Comparison of ENCODE assay signal across 14 cellular contexts in genomic region chr4:185317880-185318279, GRCh38.
DNase-seq lines count a peak whose midpoint lies in the region; ATAC-seq and TF ChIP-seq lines count a peak whose summit lies in the region.
"Had no signal": no experiment of that assay in that cellular context is flagged by ENCODE, and none has a peak within 500 bp of the region (broad histone marks: within the 10 kb centered on the region; RNA-seq: fewer than 3 reads in every experiment).

No MANE protein-coding gene starts in this region.

- no peaks in the 10 kb centered on the region for H3K9me3 Mint-ChIP-seq in osteocyte (ENCODE audit: unreplicated experiment)

- no TSS peak for BruUV-seq in HCT116 (replicated peaks; lab: Mats Ljungman, UMichigan)

- intact Hi-C loops in HCT116 (cut with micrococcal nuclease), result no loop called here

- RAD21 ChIA-PET in HCT116 (lab: Charles Lee; ENCODE audit: low non-redundant PET in 1 of 2, low total read pairs in 2 of 2, uncharacterized antibody in 2 of 2, unreplicated experiment in 2 of 2), result no interaction called here

- TF ChIP-seq CTCF in HCT116 (IDR thresholded peaks at IDR 0.05 in 2 of 3, conservative IDR thresholded peaks at IDR 0.05 in 1 of 3; ENCODE audit: borderline replicate concordance in 1 of 3, insufficient read depth in 1 of 3, low read depth in 2 of 3, low read length in 2 of 3) (no peak), brain microvascular endothelial cell (IDR thresholded peaks at IDR 0.05; ENCODE audit: low read depth, low read length, missing control alignments) (peak; percentile 15), osteocyte (IDR thresholded peaks at IDR 0.05) (peak; percentile 30)

- H3K9me2 ChIP-seq in HCT116 (ENCODE audit: insufficient read depth) (no peaks in the 10 kb centered on the region), Karpas-422 (replicated peaks; ENCODE audit: insufficient read depth, low read length) (no peaks in the 10 kb centered on the region)

- peak overlapping the region; percentile 23 for H3K27ac Mint-ChIP-seq in osteocyte (ENCODE audit: unreplicated experiment)

- H3K4me2 ChIP-seq in HCT116 (ENCODE audit: low read length) (no peak overlapping the region), Karpas-422 (ENCODE audit: low read depth, low read length, poor library complexity, severe bottlenecking) (no peak overlapping the region)

- H3K36me3 ChIP-seq in HCT116 (ENCODE audit: control insufficient read depth in 1 of 2, insufficient read depth in 2 of 2, low read length in 2 of 2), result peaks cover 0 to 5% of the 10 kb centered on the region in 2 experiments; a peak in 1 of 4 replicates
- H3K36me3 ChIP-seq in brain microvascular endothelial cell (replicated peaks), result peaks cover 2% of the 10 kb centered on the region
- peaks cover 20% of the 10 kb centered on the region for H3K36me3 ChIP-seq in Karpas-422 (ENCODE audit: insufficient read depth, low read length)

- H3K4me1 ChIP-seq in HCT116 (ENCODE audit: control insufficient read depth in 1 of 2, insufficient read depth in 2 of 2, low read length in 2 of 2), result peaks cover 3 to 10% of the 10 kb centered on the region in 2 experiments; a peak in 3 of 4 replicates
- H3K4me1 ChIP-seq in Karpas-422 (ENCODE audit: low read length), result no peaks in the 10 kb centered on the region

- H4K20me1 ChIP-seq in HCT116 (ENCODE audit: insufficient read depth), result no peaks in the 10 kb centered on the region
- H4K20me1 ChIP-seq in Karpas-422 (ENCODE audit: insufficient read depth, low read depth, low read length), result no peaks in the 10 kb centered on the region

- DNase-seq in HCT116 (ENCODE audit: low read depth, low spot score) (no peak), M059J (ENCODE audit: low read depth) (peak; percentile 9), brain microvascular endothelial cell (no peak), osteocyte (ENCODE audit: extremely low spot score, unreplicated experiment) (no peak), Karpas-422 (no peak), DMS153 (lab: John Stamatoyannopoulos, UW) (no peak), pons (ENCODE audit: low spot score) (no peak)
- DNase-seq: C1 segment of cervical spinal cord, NCI-H1092 treated with DMSO at 0.1 percent for 48 hours, NCI-H187, NCI-H446 treated with DMSO at 0.1 percent for 48 hours, NCI-H774, SIG-M5 had no signal

- CTCF ChIA-PET in HCT116 (lab: Charles Lee), result no interaction called here

- H3K4me3 Mint-ChIP-seq in osteocyte (ENCODE audit: unreplicated experiment), result no peak overlapping the region
- H3K4me3 Mint-ChIP-seq: IgD-negative memory B cell had no signal

- in situ Hi-C loops in brain microvascular endothelial cell (cut with HindIII; ENCODE audit: low pct_ligation_motif_present, low sequenced_read_pairs), result no loop called here

- no peak overlapping the region for H3K9ac ChIP-seq in HCT116 (ENCODE audit: low read length)
- H3K9ac ChIP-seq in Karpas-422 (ENCODE audit: low read length), result no peak overlapping the region

- no peak for TF ChIP-seq POLR2A in HCT116 (IDR thresholded peaks at IDR 0.05; ENCODE audit: borderline replicate concordance, extremely low read depth, insufficient read depth, insufficient read length)

- H3K27me3 Mint-ChIP-seq in osteocyte (ENCODE audit: unreplicated experiment), result no peaks in the 10 kb centered on the region
- H3K27me3 Mint-ChIP-seq: IgD-negative memory B cell had no signal

- no peak overlapping the region for H3K4me3 ChIP-seq in HCT116 (replicated peaks in 1 of 2; ENCODE audit: low read depth in 1 of 2, low read length in 2 of 2)
- H3K4me3 ChIP-seq in brain microvascular endothelial cell (ENCODE audit: low read depth, low read length), result no peak overlapping the region
- no peak overlapping the region for H3K4me3 ChIP-seq in Karpas-422 (ENCODE audit: low read length)

- ATAC-seq in HCT116, result no peak

- H2AFZ ChIP-seq in HCT116 (ENCODE audit: low read depth, low read length, poor library complexity, severe bottlenecking) (no peak overlapping the region), Karpas-422 (ENCODE audit: low read length) (no peak overlapping the region)

- H3K27me3 ChIP-seq in HCT116 (ENCODE audit: insufficient read depth, low read length) (no peaks in the 10 kb centered on the region), brain microvascular endothelial cell (replicated peaks) (no peaks in the 10 kb centered on the region), Karpas-422 (ENCODE audit: low read length) (no peaks in the 10 kb centered on the region)

- no peaks in the 10 kb centered on the region for H3K79me2 ChIP-seq in HCT116 (ENCODE audit: insufficient read depth, low read length)
- H3K79me2 ChIP-seq in Karpas-422 (ENCODE audit: low read length), result no peaks in the 10 kb centered on the region

- peak; percentile 16; the same call in 1 of the 2 replicates for TF ChIP-seq RAD21 in HCT116 (IDR thresholded peaks at IDR 0.05; ENCODE audit: low read depth)

- no peak overlapping the region for H3K27ac ChIP-seq in HCT116 (ENCODE audit: low read depth, low read length)
- no peak overlapping the region for H3K27ac ChIP-seq in brain microvascular endothelial cell
- no peak overlapping the region for H3K27ac ChIP-seq in Karpas-422 (ENCODE audit: low read length)

- peaks cover 15% of the 10 kb centered on the region for H3K4me1 Mint-ChIP-seq in osteocyte (ENCODE audit: unreplicated experiment)

- POLR2A ChIA-PET in HCT116 (lab: Charles Lee), result no interaction called here

- H3K9me3 ChIP-seq in HCT116 (ENCODE audit: control insufficient read depth in 1 of 2, insufficient read depth in 1 of 2, low read depth in 1 of 2, low read length in 2 of 2) (no peaks in the 10 kb centered on the region), Karpas-422 (ENCODE audit: low read length) (no peaks in the 10 kb centered on the region)

- peaks cover 50% of the 10 kb centered on the region for H3K36me3 Mint-ChIP-seq in osteocyte (ENCODE audit: unreplicated experiment)

TF ChIP-seq in HCT116, 20 proteins besides CTCF, POLR2A, EP300 and RAD21 (continues in another document):
- TF ChIP-seq ZFX (IDR thresholded peaks at IDR 0.05), result no peak
- TF ChIP-seq REST (IDR thresholded peaks at IDR 0.05; ENCODE audit: low read depth), result no peak
- TF ChIP-seq SP1 (IDR thresholded peaks at IDR 0.05; ENCODE audit: low read depth), result no peak
- TF ChIP-seq ATF3 (IDR thresholded peaks at IDR 0.05), result no peak
- no peak for TF ChIP-seq POLR2AphosphoS5 (IDR thresholded peaks at IDR 0.05; ENCODE audit: low read depth, low read length)
- TF ChIP-seq EGR1 (IDR thresholded peaks at IDR 0.05; ENCODE audit: low read depth), result no peak
- no peak for TF ChIP-seq ELF1 (IDR thresholded peaks at IDR 0.05; ENCODE audit: borderline replicate concordance, low read depth)
- TF ChIP-seq, protein P1, sequence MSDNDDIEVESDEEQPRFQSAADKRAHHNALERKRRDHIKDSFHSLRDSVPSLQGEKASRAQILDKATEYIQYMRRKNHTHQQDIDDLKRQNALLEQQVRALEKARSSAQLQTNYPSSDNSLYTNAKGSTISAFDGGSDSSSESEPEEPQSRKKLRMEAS (IDR thresholded peaks at IDR 0.05), result no peak
- TF ChIP-seq TCF7L2 (IDR thresholded peaks at IDR 0.05; ENCODE audit: borderline replicate concordance, extremely low read depth, insufficient read depth, insufficient read length), result no peak
- no peak for TF ChIP-seq SIN3A (IDR thresholded peaks at IDR 0.05; ENCODE audit: low read depth)
- no peak for TF ChIP-seq ZBTB33 (IDR thresholded peaks at IDR 0.05; ENCODE audit: extremely low read depth, insufficient replicate concordance, low read length)
- no peak for TF ChIP-seq CBX3 (IDR thresholded peaks at IDR 0.05; ENCODE audit: low read depth)
- TF ChIP-seq EZH2 (IDR thresholded peaks at IDR 0.05), result no peak
- no peak for TF ChIP-seq EZH2phosphoT487 (IDR thresholded peaks at IDR 0.05; ENCODE audit: borderline replicate concordance)

Comparison
In these comparisons a context has a peak if more than half of its experiments do, and no peak if none do; other contexts are left out.
1. CTCF ChIP-seq: peak in brain microvascular endothelial cell (single experiment) and osteocyte (single experiment); none in HCT116 (0 of 3).